33 cellular contexts compared by ENCODE assay signal in genomic region chr17:55532670-55533069, GRCh38. TPM values are rescaled to one million over a fixed set of nuclear protein-coding genes. Genes with fewer than 3 reads are reported as not detected.
"Had no signal": no experiment of that assay in that cellular context is flagged by ENCODE, and none has a peak within 500 bp of the region (broad histone marks: within the 10 kb centered on the region; RNA-seq: fewer than 3 reads in every experiment).

No MANE protein-coding gene starts in this region.

- H3K27ac ChIP-seq: neural progenitor cell, ovary, parathyroid adenoma, psoas muscle, suprapubic skin, testis, tibial artery, transverse colon, upper lobe of right lung, vagina had no signal

- H3K4me2 ChIP-seq: neural progenitor cell had no signal

- H3K79me2 ChIP-seq: parathyroid adenoma had no signal

- ATAC-seq: naive thymus-derived CD4-positive, alpha-beta T cell; natural killer cell; psoas muscle; right cardiac atrium; sciatic nerve; stimulated activated effector memory CD8-positive, alpha-beta T cell treated with anti-CD3 and anti-CD28 coated beads, Interleukin-12 subunit alpha, Interleukin-12 subunit beta, amount 100 ng/mL, for 72 hours; stimulated activated naive B cell treated with anti-CD40 and anti-IgM and Interleukin-4, amounts not matched to agents 10 μg/mL and 1 μg/mL and 100 μg/mL, for 72 hours; stimulated activated naive CD8-positive, alpha-beta T cell treated with anti-CD3 and anti-CD28 coated beads, Interleukin-15, amount 100 ng/mL, for 72 hours; stimulated activated naive CD8-positive, alpha-beta T cell treated with anti-CD3 and anti-CD28 coated beads, Interleukin-15, Interleukin-2, amounts not matched to agents 100 U/mL and 50 U/mL, for 24 hours; upper lobe of right lung had no signal

- H3K27me3 ChIP-seq: neural progenitor cell, ovary, suprapubic skin, testis, tibial artery, transverse colon, upper lobe of right lung, vagina had no signal

- DNase-seq: naive thymus-derived CD4-positive, alpha-beta T cell; natural killer cell; occipital lobe; ovary; posterior cingulate gyrus; psoas muscle; right cardiac atrium; small intestine; stimulated activated CD4-positive, alpha-beta T cell treated with anti-CD3 and anti-CD28 coated beads, Interleukin-15, amount 100 ng/mL, for 24 hours; stimulated activated CD4-positive, alpha-beta T cell treated with anti-CD3 and anti-CD28 coated beads, Interleukin-2, amount 100 ng/mL, for 24 hours; stimulated activated CD4-positive, alpha-beta T cell treated with anti-CD3 and anti-CD28 coated beads, Interleukin-2, amount 100 ng/mL, for 48 hours; stimulated activated CD4-positive, alpha-beta T cell treated with anti-CD3 and anti-CD28 coated beads, Interleukin-4, amount 100 ng/mL, for 24 hours; stimulated activated naive B cell treated with anti-CD40 and anti-IgM and Interleukin-4, amounts not matched to agents 10 μg/mL and 1 μg/mL and 100 μg/mL, for 72 hours; stimulated activated naive CD8-positive, alpha-beta T cell treated with anti-CD3 and anti-CD28 coated beads, Interleukin-15, amount 100 ng/mL, for 72 hours; stimulated activated naive CD8-positive, alpha-beta T cell treated with anti-CD3 and anti-CD28 coated beads, Interleukin-15, Interleukin-2, amounts not matched to agents 100 U/mL and 50 U/mL, for 24 hours; substantia nigra; testis; tibial artery; transverse colon; upper lobe of right lung had no signal

- H3K36me3 ChIP-seq: neural progenitor cell, ovary, suprapubic skin, tibial artery, transverse colon, upper lobe of right lung, vagina had no signal

- H2AFZ ChIP-seq: neural progenitor cell, parathyroid adenoma had no signal

- FAIRE-seq: small intestine had no signal

- H3K4me3 ChIP-seq: neural progenitor cell, ovary, psoas muscle, suprapubic skin, testis, tibial artery, transverse colon, upper lobe of right lung, vagina had no signal

- H3K9me3 ChIP-seq: ovary, psoas muscle, suprapubic skin, testis, tibial artery, transverse colon, upper lobe of right lung, vagina had no signal

- H3K9ac ChIP-seq: neural progenitor cell, parathyroid adenoma had no signal

- H3K4me1 ChIP-seq: parathyroid adenoma, psoas muscle, suprapubic skin, testis, tibial artery, transverse colon, upper lobe of right lung, vagina had no signal

RNA-seq across cellular contexts. Expression of gene SMIM36, which starts 21.4 kb away (rescaled TPM):
- total RNA-seq: naive thymus-derived CD4-positive, alpha-beta T cell; natural killer cell; occipital lobe; osteoblast; ovary; progenitor cell of endocrine pancreas; psoas muscle; renal cortical epithelial cell; right cardiac atrium; sciatic nerve; skeletal muscle tissue; suprapubic skin; transverse colon; upper lobe of right lung; urinary bladder; vagina had no signal
- polyA plus RNA-seq: naive thymus-derived CD4-positive, alpha-beta T cell; neural cell; ovary; psoas muscle; right cardiac atrium; small intestine; thymus; urinary bladder had no signal
